8 cellular contexts compared by ENCODE assay signal in the genomic region with DNA sequence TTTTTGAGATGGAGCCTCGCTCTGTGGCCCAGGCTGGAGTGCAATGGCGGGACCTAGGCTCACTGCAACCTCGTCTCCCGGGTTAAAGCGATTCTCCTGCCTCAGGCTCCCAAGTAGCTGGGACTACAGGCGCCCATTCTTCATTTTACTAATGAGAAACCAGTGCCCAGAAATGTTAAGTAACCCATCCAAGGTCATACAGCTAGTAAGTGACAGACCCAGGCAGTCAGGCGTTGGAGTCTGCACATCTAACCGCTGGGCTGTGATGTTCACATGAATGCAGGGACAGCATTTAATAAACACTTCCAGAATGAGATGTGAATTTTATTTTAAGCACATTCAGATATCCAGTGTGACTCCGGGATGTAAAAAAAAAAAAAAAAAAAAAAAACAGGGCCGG. TPM values are rescaled to one million over a fixed set of nuclear protein-coding genes. Genes with fewer than 3 reads are reported as not detected.
A peak's percentile ranks its signal among the peaks of the same experiment; 100 is the strongest.
DNase-seq lines count a peak whose midpoint lies in the region; ATAC-seq and TF ChIP-seq lines count a peak whose summit lies in the region.

No MANE protein-coding gene starts in this region.

- POLR2A ChIA-PET in activated CD4-positive, alpha-beta memory T cell treated with anti-CD3 and anti-CD28 coated beads, Interleukin-2, amount 10 ng/mL, durations not matched to agents 7 days and 5 days (lab: Charles Lee), result interaction anchor here (0.7 to 4.0 kb wide), 13 partner anchors 9 to 530 kb away, joined by 3 to 70 read pairs (median 10); partner anchors contain the start of genes ATXN3, CPSF2, NDUFB1 and TC2N

- peaks cover 16% of the 10 kb centered on the region for H3K36me3 Mint-ChIP-seq in activated naive CD4-positive, alpha-beta T cell treated with anti-CD3 and anti-CD28 coated beads, Interleukin-2, amount 10 ng/mL, durations not matched to agents 7 days and 5 days
- H3K36me3 Mint-ChIP-seq in activated CD4-positive, alpha-beta memory T cell treated with anti-CD3 and anti-CD28 coated beads, Interleukin-2, amount 10 ng/mL, durations not matched to agents 7 days and 5 days (ENCODE audit: low read depth), result peaks cover 26% of the 10 kb centered on the region

- CTCF ChIA-PET in activated naive CD4-positive, alpha-beta T cell treated with anti-CD3 and anti-CD28 coated beads, Interleukin-2, amount 10 ng/mL, durations not matched to agents 7 days and 5 days (lab: Charles Lee), result interaction anchor here (0.6 to 2.2 kb wide), 3 partner anchors 44 to 324 kb away, joined by 4 to 10 read pairs (median 4); partner anchors contain the start of gene ATXN3
- CTCF ChIA-PET in activated CD4-positive, alpha-beta memory T cell treated with anti-CD3 and anti-CD28 coated beads, Interleukin-2, amount 10 ng/mL, durations not matched to agents 7 days and 5 days (lab: Charles Lee), result interaction anchor here (0.7 to 2.9 kb wide), 4 partner anchors 28 to 81 kb away, joined by 3 to 28 read pairs (median 10); partner anchors contain the start of genes ATXN3, CPSF2 and NDUFB1

- peak overlapping the region; percentile 72 for H3K27ac Mint-ChIP-seq in activated naive CD4-positive, alpha-beta T cell treated with anti-CD3 and anti-CD28 coated beads, Interleukin-2, amount 10 ng/mL, durations not matched to agents 7 days and 5 days
- peak overlapping the region; percentile 95 for H3K27ac Mint-ChIP-seq in activated CD4-positive, alpha-beta memory T cell treated with anti-CD3 and anti-CD28 coated beads, Interleukin-2, amount 10 ng/mL, durations not matched to agents 7 days and 5 days

- no peak for TF ChIP-seq POLR2A in stomach (IDR thresholded peaks at IDR 0.05)

- H3K4me1 ChIP-seq in iPS-15b (ENCODE audit: control insufficient read depth, insufficient read depth, low read length) (peaks cover 6% of the 10 kb centered on the region), stomach (peaks cover 6 to 44% (median 37%) of the 10 kb centered on the region in 4 donors), SJCRH30 (no peaks in the 10 kb centered on the region; the same call in 1 of the 2 replicates)

- H3K36me3 ChIP-seq in iPS-15b (ENCODE audit: control insufficient read depth, insufficient read depth, low read length), result no peaks in the 10 kb centered on the region
- peaks cover 0 to 28% (median 10%) of the 10 kb centered on the region in 4 donors for H3K36me3 ChIP-seq in stomach
- peaks cover 3% of the 10 kb centered on the region; the same call in 1 of the 2 replicates for H3K36me3 ChIP-seq in SJCRH30

- TF ChIP-seq EP300 in stomach (IDR thresholded peaks at IDR 0.05), result no peak

- no peak for DNase-seq in activated naive CD4-positive, alpha-beta T cell treated with anti-CD3 and anti-CD28 coated beads, Interleukin-2, amount 10 ng/mL, durations not matched to agents 7 days and 5 days
- no peak for DNase-seq in activated naive CD4-positive, alpha-beta T cell treated with Interleukin-2 at 50 U/mL for 16 hours
- no peak for DNase-seq in activated CD4-positive, alpha-beta memory T cell treated with anti-CD3 and anti-CD28 coated beads, Interleukin-2, amount 10 ng/mL, durations not matched to agents 7 days and 5 days
- no peak for DNase-seq in stomach
- DNase-seq in dermis blood vessel endothelial cell, result no peak
- no peak for DNase-seq in SJCRH30

- H3K27ac ChIP-seq in stomach (peak overlapping the region; percentile 52 to 97 (median 97)), SJCRH30 (no peak overlapping the region; the same call in 1 of the 2 replicates)

- intact Hi-C loops in stomach (cut with DNase I; ENCODE audit: low total_unique reads), result no loop called here

- no peak for ATAC-seq in GM18867 (IDR thresholded peaks at IDR 0.05; ENCODE audit: unreplicated experiment)

- H3K4me3 Mint-ChIP-seq in activated naive CD4-positive, alpha-beta T cell treated with anti-CD3 and anti-CD28 coated beads, Interleukin-2, amount 10 ng/mL, durations not matched to agents 7 days and 5 days, result peak overlapping the region; percentile 39
- peak overlapping the region; percentile 36 for H3K4me3 Mint-ChIP-seq in activated CD4-positive, alpha-beta memory T cell treated with anti-CD3 and anti-CD28 coated beads, Interleukin-2, amount 10 ng/mL, durations not matched to agents 7 days and 5 days

- no peak overlapping the region for H3K9ac ChIP-seq in iPS-15b (ENCODE audit: low read depth, low read length)

- H3K27me3 ChIP-seq in iPS-15b (ENCODE audit: control insufficient read depth, insufficient read depth, low read length), result no peaks in the 10 kb centered on the region
- no peaks in the 10 kb centered on the region for H3K27me3 ChIP-seq in stomach
- H3K27me3 ChIP-seq in SJCRH30, result no peaks in the 10 kb centered on the region

- no peaks in the 10 kb centered on the region for H3K27me3 Mint-ChIP-seq in activated naive CD4-positive, alpha-beta T cell treated with anti-CD3 and anti-CD28 coated beads, Interleukin-2, amount 10 ng/mL, durations not matched to agents 7 days and 5 days
- no peaks in the 10 kb centered on the region for H3K27me3 Mint-ChIP-seq in activated CD4-positive, alpha-beta memory T cell treated with anti-CD3 and anti-CD28 coated beads, Interleukin-2, amount 10 ng/mL, durations not matched to agents 7 days and 5 days

- H3K9me3 ChIP-seq in iPS-15b (ENCODE audit: control insufficient read depth, insufficient read depth, low read length), result no peaks in the 10 kb centered on the region
- peaks cover 0 to 13% (median 0%) of the 10 kb centered on the region in 4 donors for H3K9me3 ChIP-seq in stomach
- H3K9me3 ChIP-seq in SJCRH30 (replicated peaks), result no peaks in the 10 kb centered on the region

- no peak for TF ChIP-seq CTCF in stomach (IDR thresholded peaks at IDR 0.05)

- H3K9me3 Mint-ChIP-seq in activated naive CD4-positive, alpha-beta T cell treated with anti-CD3 and anti-CD28 coated beads, Interleukin-2, amount 10 ng/mL, durations not matched to agents 7 days and 5 days, result no peaks in the 10 kb centered on the region
- H3K9me3 Mint-ChIP-seq in activated CD4-positive, alpha-beta memory T cell treated with anti-CD3 and anti-CD28 coated beads, Interleukin-2, amount 10 ng/mL, durations not matched to agents 7 days and 5 days, result no peaks in the 10 kb centered on the region

- H3K4me3 ChIP-seq in iPS-15b (ENCODE audit: low read depth, low read length) (peak overlapping the region; percentile 97), stomach (peak overlapping the region in 3 of 4 donors; percentile 78 to 95 (median 85)), SJCRH30 (no peak overlapping the region)

- H3K4me1 Mint-ChIP-seq in activated naive CD4-positive, alpha-beta T cell treated with anti-CD3 and anti-CD28 coated beads, Interleukin-2, amount 10 ng/mL, durations not matched to agents 7 days and 5 days, result peaks cover 40% of the 10 kb centered on the region
- peaks cover 40% of the 10 kb centered on the region for H3K4me1 Mint-ChIP-seq in activated CD4-positive, alpha-beta memory T cell treated with anti-CD3 and anti-CD28 coated beads, Interleukin-2, amount 10 ng/mL, durations not matched to agents 7 days and 5 days

- WGBS in stomach, 5 donors, result 81 to 93% (median 88%) methylated on average over 10 of the region's 10 CpGs

RNA-seq across cellular contexts. Expression of gene TRIP11, which starts 1.3 kb away (rescaled TPM):
- total RNA-seq in activated CD4-positive, alpha-beta memory T cell treated with anti-CD3 and anti-CD28 coated beads, Interleukin-2, amount 10 ng/mL, durations not matched to agents 7 days and 5 days, result 10 to 100 TPM; 44.4 to 46.0 TPM
- total RNA-seq in stomach, result 100 to 1,000 TPM in 1 of 5 donors, 10 to 100 TPM in 4; 20.9 to 135 (median 62.6) TPM
- 1 to 10 TPM; 3.5 to 3.8 (median 3.8) TPM for polyA plus RNA-seq in stomach
- total RNA-seq in dermis blood vessel endothelial cell, result 43.2 and 73.1 TPM in 2 replicates
- 15.7 and 18.8 TPM in 2 replicates for total RNA-seq in SJCRH30 (2014; rRNA removed; shearing (Covaris generic))
